22 cellular contexts compared by ENCODE assay signal in genomic region chr5:156015137-156015536, GRCh38.
DNase-seq lines count a peak whose midpoint lies in the region; ATAC-seq and TF ChIP-seq lines count a peak whose summit lies in the region.
"Had no signal": no experiment of that assay in that cellular context is flagged by ENCODE, and none has a peak within 500 bp of the region (broad histone marks: within the 10 kb centered on the region; RNA-seq: fewer than 3 reads in every experiment).

No MANE protein-coding gene starts in this region.

- H3K27me3 ChIP-seq in BJ (ENCODE audit: control insufficient read depth, insufficient read depth, low read length) (no peaks in the 10 kb centered on the region), Loucy (ENCODE audit: insufficient read depth, low read length, poor library complexity, severe bottlenecking) (no peaks in the 10 kb centered on the region), aorta (ENCODE audit: control insufficient read depth in 1 of 2, insufficient read depth in 2 of 2, low read length in 1 of 2) (no peaks in the 10 kb centered on the region)
- H3K27me3 ChIP-seq: BLaER1 had no signal

- CTCF ChIA-PET in BJ (lab: Yijun Ruan, JAX) (no interaction called here), GM10248 (lab: Yijun Ruan, JAX) (no interaction called here)

- no peaks in the 10 kb centered on the region for H3K79me2 ChIP-seq in Loucy (ENCODE audit: insufficient read depth, low read length)

- no peaks in the 10 kb centered on the region for H3K36me3 Mint-ChIP-seq in osteocyte (ENCODE audit: unreplicated experiment)

- H3K4me3 Mint-ChIP-seq in osteocyte (ENCODE audit: unreplicated experiment): no peak overlapping the region
- H3K4me3 Mint-ChIP-seq: CD4-positive, alpha-beta T cell; HFFc6 had no signal

- no peaks in the 10 kb centered on the region for H3K9me2 ChIP-seq in Loucy (replicated peaks; ENCODE audit: low read depth, low read length)

- H2AFZ ChIP-seq in Loucy (ENCODE audit: low read length): no peak overlapping the region
- H2AFZ ChIP-seq: GM23248 had no signal

- H3K4me1 ChIP-seq in Loucy (ENCODE audit: insufficient read depth, low read length, poor library complexity, severe bottlenecking) (no peaks in the 10 kb centered on the region), aorta (ENCODE audit: control insufficient read depth in 1 of 2, insufficient read depth in 2 of 2, low read length in 2 of 2) (no peaks in the 10 kb centered on the region)
- H3K4me1 ChIP-seq: BLaER1, HAP-1 had no signal

- 75 to 84% methylated on average over 1 of the region's 1 CpG for WGBS in aorta, 2 donors

- no peak for ATAC-seq in aorta (ENCODE audit: low FRiP score)
- ATAC-seq: PC-3 had no signal

- no peaks in the 10 kb centered on the region for H3K36me3 ChIP-seq in BJ (ENCODE audit: control insufficient read depth, insufficient read depth, low read length)
- H3K36me3 ChIP-seq in Loucy (ENCODE audit: insufficient read depth, low read length): no peaks in the 10 kb centered on the region
- H3K36me3 ChIP-seq in aorta (ENCODE audit: control insufficient read depth in 1 of 2, insufficient read depth in 2 of 2, low read length in 1 of 2): no peaks in the 10 kb centered on the region
- H3K36me3 ChIP-seq: BLaER1, HAP-1 had no signal

- H3K9me3 Mint-ChIP-seq in osteocyte (ENCODE audit: unreplicated experiment): no peaks in the 10 kb centered on the region
- H3K9me3 Mint-ChIP-seq: CD4-positive, alpha-beta T cell had no signal

- no peak overlapping the region for H3K4me2 ChIP-seq in Loucy (ENCODE audit: low read depth, low read length, poor library complexity, severe bottlenecking)
- H3K4me2 ChIP-seq: BLaER1 had no signal

- no peak overlapping the region for H3K27ac Mint-ChIP-seq in osteocyte (ENCODE audit: unreplicated experiment)
- H3K27ac Mint-ChIP-seq: CD4-positive, alpha-beta T cell; HFFc6 had no signal

- TF ChIP-seq CTCF in BJ (IDR thresholded peaks at IDR 0.05; ENCODE audit: insufficient read depth, low read depth, low read length) (0 out of 2 replicates have a peak, but pooled peaks have one; percentile 6), Loucy (conservative IDR thresholded peaks at IDR 0.05; ENCODE audit: low read length) (peak; percentile 19; the same call in 1 of the 2 replicates), fibroblast of mammary gland (conservative IDR thresholded peaks at IDR 0.05; ENCODE audit: control insufficient read depth, insufficient read depth, low read depth, low read length) (peak; percentile 8), osteocyte (IDR thresholded peaks at IDR 0.05) (peak; percentile 11), GM10248 (IDR thresholded peaks at IDR 0.05; ENCODE audit: control extremely low read depth, extremely low read depth, low read depth, missing control alignments) (no peak)

- POLR2A ChIA-PET in BJ (lab: Charles Lee) (no interaction called here), GM10248 (lab: Yijun Ruan, JAX) (no interaction called here)

- H4K20me1 ChIP-seq in Loucy (ENCODE audit: insufficient read depth, low read length, poor library complexity, severe bottlenecking): no peaks in the 10 kb centered on the region
- H4K20me1 ChIP-seq: BLaER1 had no signal

- H3K27ac ChIP-seq in aorta (ENCODE audit: low read depth in 1 of 2, low read length in 2 of 2): no peak overlapping the region
- H3K27ac ChIP-seq: BLaER1, GM23248, HL-60 had no signal

- no peaks in the 10 kb centered on the region for H3K27me3 Mint-ChIP-seq in osteocyte (ENCODE audit: unreplicated experiment)

- intact Hi-C loops in aorta (cut with DNase I): no loop called here

- DNase-seq in BJ (ENCODE audit: low read depth): no peak
- no peak for DNase-seq in fibroblast of mammary gland (ENCODE audit: low read depth)
- DNase-seq in osteocyte (ENCODE audit: extremely low spot score, unreplicated experiment): no peak
- no peak for DNase-seq in GM10248 (ENCODE audit: extremely low spot score)
- no peak for DNase-seq in MV-4-11 (lab: John Stamatoyannopoulos, UW)
- DNase-seq in aorta: no peak
- DNase-seq: CD4-positive, alpha-beta T cell; DMS53; GM23248; HFFc6; NCI-H1105 treated with DMSO at 0.1 percent for 48 hours; NCI-H146; NCI-H1930; NCI-H446 treated with DMSO at 0.1 percent for 48 hours; NCI-H526; NCI-H82; NK-92 treated with Interleukin-12 subunit alpha and Interleukin-12 subunit beta, amount 100 ng/mL, for 24 hours; PC-3 had no signal

- H3K4me3 ChIP-seq in BJ (ENCODE audit: low read depth, low read length) (no peak overlapping the region), Loucy (ENCODE audit: low read length, poor library complexity, severe bottlenecking) (no peak overlapping the region), fibroblast of mammary gland (ENCODE audit: control insufficient read depth, low read depth, low read length) (no peak overlapping the region), aorta (ENCODE audit: low read length in 2 of 2) (no peak overlapping the region)
- H3K4me3 ChIP-seq: BLaER1, GM23248, HAP-1 had no signal

- H3K9me3 ChIP-seq in Loucy (ENCODE audit: insufficient read depth, low read depth, low read length) (no peaks in the 10 kb centered on the region), aorta (ENCODE audit: control insufficient read depth, low read length) (no peaks in the 10 kb centered on the region)
- H3K9me3 ChIP-seq: BLaER1, HAP-1 had no signal

- H3F3A ChIP-seq in Loucy (ENCODE audit: low read depth): no peaks in the 10 kb centered on the region

- H3K4me1 Mint-ChIP-seq in osteocyte (ENCODE audit: unreplicated experiment): no peaks in the 10 kb centered on the region

- no peak overlapping the region for H3K9ac ChIP-seq in Loucy (ENCODE audit: low read depth, low read length, poor library complexity, severe bottlenecking)
- H3K9ac ChIP-seq: BLaER1, GM23248 had no signal
